26 cellular contexts compared by ENCODE assay signal in the genomic region with DNA sequence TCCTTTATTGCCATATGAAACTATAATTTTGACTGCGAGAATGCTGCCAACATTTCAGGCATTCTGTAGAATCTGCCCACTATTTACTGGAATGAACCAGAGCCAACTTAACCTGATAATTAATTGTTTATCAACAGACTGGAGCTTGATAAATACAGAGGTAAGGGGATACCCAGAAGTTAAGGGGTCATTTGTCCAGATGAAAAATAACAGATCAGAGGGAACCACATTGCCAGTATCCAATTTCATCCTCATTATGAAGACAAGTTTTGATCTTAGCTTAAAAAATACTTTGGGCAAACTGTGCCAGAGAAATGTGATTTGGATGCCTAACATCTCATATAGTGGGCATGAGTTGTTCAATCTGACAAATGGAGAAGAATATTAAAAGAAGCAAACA.
"Had no signal": no experiment of that assay in that cellular context is flagged by ENCODE, and none has a peak within 500 bp of the region (broad histone marks: within the 10 kb centered on the region; RNA-seq: fewer than 3 reads in every experiment).

No MANE protein-coding gene starts in this region.

- ATAC-seq: left cardiac atrium; left lung; lower lobe of right lung; naive thymus-derived CD8-positive, alpha-beta T cell; right lobe of liver; stimulated activated memory B cell treated with anti-CD40 and anti-IgM and Interleukin-4, amounts not matched to agents 10 μg/mL and 1 μg/mL and 100 μg/mL, for 72 hours; stimulated activated naive CD8-positive, alpha-beta T cell treated with anti-CD3 and anti-CD28 coated beads, Interleukin-15, amount 100 ng/mL, for 72 hours had no signal

- H3K9me3 ChIP-seq: left lung, lower lobe of right lung, ovary, right atrium auricular region, right lobe of liver, testis, thyroid gland, transverse colon, upper lobe of left lung, vagina had no signal

- H3K36me3 ChIP-seq: left lung, lower lobe of right lung, ovary, right atrium auricular region, right lobe of liver, thyroid gland, transverse colon, upper lobe of left lung, vagina had no signal

- H3K4me2 ChIP-seq: smooth muscle cell had no signal

- H3K27ac ChIP-seq: left lung, lower lobe of right lung, ovary, right atrium auricular region, right lobe of liver, testis, thyroid gland, transverse colon, upper lobe of left lung, vagina had no signal

- H3K4me3 ChIP-seq: left lung, lower lobe of right lung, ovary, right atrium auricular region, right lobe of liver, smooth muscle cell, testis, thyroid gland, transverse colon, upper lobe of left lung, vagina had no signal

- H3K27me3 ChIP-seq: left lung, ovary, right atrium auricular region, right lobe of liver, testis, thyroid gland, transverse colon, upper lobe of left lung, vagina had no signal

- DNase-seq: hippocampal formation; kidney glomerular epithelial cell; left cardiac atrium; left lung; lower lobe of right lung; mammary epithelial cell; mesenchymal stem cell; naive thymus-derived CD8-positive, alpha-beta T cell; nucleus accumbens; ovary; right lobe of liver; stimulated activated CD4-positive, alpha-beta T cell treated with anti-CD3 and anti-CD28 coated beads, Interleukin-1b, Interleukin-23, amount 100 ng/mL, for 48 hours; stimulated activated CD4-positive, alpha-beta T cell treated with anti-CD3 and anti-CD28 coated beads, Interleukin-2, amount 100 ng/mL, for 48 hours; stimulated activated CD4-positive, alpha-beta T cell treated with anti-CD3 and anti-CD28 coated beads, Interleukin-4, amount 100 ng/mL, for 4 hours; stimulated activated CD8-positive, alpha-beta memory T cell treated with anti-CD3 and anti-CD28 coated beads, Interleukin-4, amount 100 ng/mL, for 48 hours; stimulated activated naive CD4-positive, alpha-beta T cell treated with Interleukin-2 at 50 U/mL for 16 hours; stimulated activated naive CD8-positive, alpha-beta T cell treated with anti-CD3 and anti-CD28 coated beads, Interleukin-15, amount 100 ng/mL, for 72 hours; substantia nigra; testis; thyroid gland; transverse colon; upper lobe of left lung had no signal

- H3K4me1 ChIP-seq: left lung, lower lobe of right lung, right atrium auricular region, right lobe of liver, testis, thyroid gland, transverse colon, upper lobe of left lung, vagina had no signal
